In genomic region chr18:10015288-10015701, GRCh38 we compare ENCODE assay signal across 13 cellular contexts.
DNase-seq lines count a peak whose midpoint lies in the region; ATAC-seq, FAIRE-seq and TF ChIP-seq lines count a peak whose summit lies in the region.
"Had no signal": no experiment of that assay in that cellular context is flagged by ENCODE, and none has a peak within 500 bp of the region (broad histone marks: within the 10 kb centered on the region; RNA-seq: fewer than 3 reads in every experiment).

No MANE protein-coding gene starts in this region.

- H3K9me3 ChIP-seq in mammary epithelial cell (replicated peaks; ENCODE audit: insufficient read depth, low read length) (no peaks in the 10 kb centered on the region), endothelial cell of umbilical vein (replicated peaks; ENCODE audit: control insufficient read depth, insufficient read depth, low read length) (no peaks in the 10 kb centered on the region), mesenchymal stem cell (ENCODE audit: control insufficient read depth, low read length) (no peaks in the 10 kb centered on the region), vagina (no peaks in the 10 kb centered on the region), adrenal gland (replicated peaks in 1 of 3) (no peaks in the 10 kb centered on the region)

- DNase-seq in mammary epithelial cell (peak; percentile 21), MCF 10A (ENCODE audit: unreplicated experiment) (no peak), endothelial cell of umbilical vein (ENCODE audit: low read depth, low spot score) (no peak), mesenchymal stem cell (peak; percentile 77), vagina (ENCODE audit: extremely low spot score in 2 of 2) (no peak), adrenal gland (no peak), GF-D8 (lab: John Stamatoyannopoulos, UW) (no peak)
- DNase-seq: central memory CD4-positive, alpha-beta T cell; NCI-H1694 had no signal

- H3K79me1 ChIP-seq in mesenchymal stem cell (replicated peaks; ENCODE audit: low read length, poor library complexity, severe bottlenecking) = no peaks in the 10 kb centered on the region

- no peak overlapping the region for H3K27ac ChIP-seq in mammary epithelial cell (ENCODE audit: insufficient read depth, low read depth, low read length)
- no peak overlapping the region for H3K27ac ChIP-seq in endothelial cell of umbilical vein (ENCODE audit: insufficient read depth, low read depth, low read length)
- peak overlapping the region; percentile 98 for H3K27ac ChIP-seq in mesenchymal stem cell (ENCODE audit: low read length, poor library complexity, severe bottlenecking)
- H3K27ac ChIP-seq in vagina = peak overlapping the region; percentile 74
- H3K27ac ChIP-seq in adrenal gland = peak overlapping the region in 2 of 5 donors; percentile 7 to 18
- H3K27ac ChIP-seq: 22Rv1, VCaP had no signal

- dilution Hi-C loops in mammary epithelial cell (cut with HindIII; ENCODE audit: low sequenced_read_pairs) = no loop called here
- dilution Hi-C loops in endothelial cell of umbilical vein (cut with MboI; ENCODE audit: extremely low pct_ligation_motif_present, low sequenced_read_pairs) = no loop called here

- H2AFZ ChIP-seq in mammary epithelial cell (ENCODE audit: low read depth, low read length) (no peak overlapping the region), endothelial cell of umbilical vein (ENCODE audit: low read depth, low read length) (peak overlapping the region; percentile 38), mesenchymal stem cell (ENCODE audit: low read depth, low read length) (no peak overlapping the region)

- H3K4me3 Mint-ChIP-seq in MCF 10A (ENCODE audit: unreplicated experiment) = no peak overlapping the region
- H3K4me3 Mint-ChIP-seq: stimulated activated effector memory CD8-positive, alpha-beta T cell treated with anti-CD3 and anti-CD28 coated beads, Interleukin-12 subunit alpha, Interleukin-12 subunit beta, amount 100 ng/mL, for 72 hours had no signal

- TF ChIP-seq CTCF in mammary epithelial cell (conservative IDR thresholded peaks at IDR 0.05 in 1 of 2, IDR thresholded peaks at IDR 0.05 in 1 of 2; ENCODE audit: extremely low read depth in 1 of 2, insufficient read depth in 1 of 2, low read depth in 1 of 2, low read length in 2 of 2) (no peak), MCF 10A (IDR thresholded peaks at IDR 0.05; ENCODE audit: unreplicated experiment) (no peak), endothelial cell of umbilical vein (IDR thresholded peaks at IDR 0.05; ENCODE audit: extremely low read depth in 1 of 2, insufficient read depth in 1 of 2, low read depth in 1 of 2, low read length in 2 of 2) (no peak), vagina (IDR thresholded peaks at IDR 0.05) (no peak), adrenal gland (IDR thresholded peaks at IDR 0.05) (no peak)

- no peak for ATAC-seq in HG02623 (IDR thresholded peaks at IDR 0.05; ENCODE audit: unreplicated experiment)
- ATAC-seq: stimulated activated effector memory CD8-positive, alpha-beta T cell treated with anti-CD3 and anti-CD28 coated beads, Interleukin-12 subunit alpha, Interleukin-12 subunit beta, amount 100 ng/mL, for 72 hours had no signal

- H2BK15ac ChIP-seq in mesenchymal stem cell (ENCODE audit: low read depth, poor library complexity, severe bottlenecking) = no peak overlapping the region

- H3K9ac ChIP-seq in mammary epithelial cell (ENCODE audit: insufficient read depth, low read length) = no peak overlapping the region
- H3K9ac ChIP-seq in endothelial cell of umbilical vein (replicated peaks; ENCODE audit: extremely low read depth, insufficient read depth, low read length) = no peak overlapping the region
- no peak overlapping the region for H3K9ac ChIP-seq in mesenchymal stem cell (ENCODE audit: low read length)

- peak overlapping the region; percentile 87 for H4K91ac ChIP-seq in mesenchymal stem cell (ENCODE audit: low read length)

- FAIRE-seq in endothelial cell of umbilical vein (lab: Jason Lieb, UNC) = peak; percentile 18

- H3K9me3 Mint-ChIP-seq in MCF 10A (ENCODE audit: unreplicated experiment) = no peaks in the 10 kb centered on the region
- H3K9me3 Mint-ChIP-seq: stimulated activated effector memory CD8-positive, alpha-beta T cell treated with anti-CD3 and anti-CD28 coated beads, Interleukin-12 subunit alpha, Interleukin-12 subunit beta, amount 100 ng/mL, for 72 hours had no signal

- POLR2A ChIA-PET in MCF 10A (lab: Yijun Ruan, JAX) = interaction anchor here (1.1 to 2.6 kb wide), 2 partner anchors 21 to 504 kb away, joined by 3 to 10 read pairs; no protein-coding TSS in a partner anchor
- POLR2A ChIA-PET in endothelial cell of umbilical vein (lab: Charles Lee) = no interaction called here

- TF ChIP-seq POLR2A in endothelial cell of umbilical vein (IDR thresholded peaks at IDR 0.05; ENCODE audit: low read depth, low read length) (no peak), vagina (IDR thresholded peaks at IDR 0.05) (no peak), adrenal gland (IDR thresholded peaks at IDR 0.05) (no peak)

- H2BK12ac ChIP-seq in mesenchymal stem cell (ENCODE audit: low read length in 2 of 2) = peak overlapping the region; percentile 79 to 99

- in situ Hi-C loops in mammary epithelial cell (cut with MboI; ENCODE audit: low sequenced_read_pairs in 2 of 2) = no loop called here

- peak overlapping the region; percentile 52 to 93 for H3K4ac ChIP-seq in mesenchymal stem cell (ENCODE audit: low read depth in 1 of 2, low read length in 2 of 2)

- no peaks in the 10 kb centered on the region for H3K27me3 Mint-ChIP-seq in MCF 10A (ENCODE audit: insufficient read depth, unreplicated experiment)

- peak overlapping the region; percentile 81 for H2AK5ac ChIP-seq in mesenchymal stem cell (ENCODE audit: low read length, severe bottlenecking)

- no peak overlapping the region for H3K23ac ChIP-seq in mesenchymal stem cell (ENCODE audit: low read length in 2 of 2)

- WGBS in mammary epithelial cell (ENCODE audit: low coverage, missing lambda C conversion rate) = 78% methylated on average over 7 of the region's 9 CpGs
- WGBS in mesenchymal stem cell = 18% methylated on average over 8 of the region's 9 CpGs
- 34 to 45% (median 38%) methylated on average over 9 of the region's 9 CpGs for WGBS in adrenal gland, 4 donors

- H3K36me3 ChIP-seq in mammary epithelial cell (ENCODE audit: insufficient read depth, low read length) (no peaks in the 10 kb centered on the region), endothelial cell of umbilical vein (ENCODE audit: control insufficient read depth in 2 of 2, extremely low read depth in 1 of 2, insufficient read depth in 2 of 2, low read length in 2 of 2) (no peaks in the 10 kb centered on the region), mesenchymal stem cell (ENCODE audit: control insufficient read depth in 1 of 2, insufficient read depth in 2 of 2, low read depth in 1 of 2, low read length in 2 of 2) (peaks cover 0 to 2% of the 10 kb centered on the region in 2 experiments), vagina (no peaks in the 10 kb centered on the region), adrenal gland (replicated peaks in 1 of 2) (no peaks in the 10 kb centered on the region)

- H2BK120ac ChIP-seq in mesenchymal stem cell (ENCODE audit: low read depth, low read length) = peak overlapping the region; percentile 15

- no peak overlapping the region for H3K4me2 ChIP-seq in mammary epithelial cell (ENCODE audit: insufficient read depth, low read depth, low read length)
- no peak overlapping the region for H3K4me2 ChIP-seq in endothelial cell of umbilical vein (ENCODE audit: insufficient read depth, low read length)
- no peak overlapping the region for H3K4me2 ChIP-seq in mesenchymal stem cell (ENCODE audit: low read length, poor library complexity, severe bottlenecking)

- peaks cover 27% of the 10 kb centered on the region for H3K4me1 Mint-ChIP-seq in MCF 10A (ENCODE audit: insufficient read depth, unreplicated experiment)
- H3K4me1 Mint-ChIP-seq: stimulated activated effector memory CD8-positive, alpha-beta T cell treated with anti-CD3 and anti-CD28 coated beads, Interleukin-12 subunit alpha, Interleukin-12 subunit beta, amount 100 ng/mL, for 72 hours had no signal

- no TSS peak for BruUV-seq in mammary epithelial cell (replicated peaks; lab: Mats Ljungman, UMichigan)
- no TSS peak for BruUV-seq in MCF 10A (replicated peaks; lab: Mats Ljungman, UMichigan)
- no TSS peak for BruUV-seq in endothelial cell of umbilical vein (replicated peaks; lab: Mats Ljungman, UMichigan)

- H3K14ac ChIP-seq in mesenchymal stem cell (ENCODE audit: low read length in 2 of 2) = no peak overlapping the region

- H4K20me1 ChIP-seq in mammary epithelial cell (ENCODE audit: insufficient read depth, low read length) = no peaks in the 10 kb centered on the region
- no peaks in the 10 kb centered on the region for H4K20me1 ChIP-seq in endothelial cell of umbilical vein (replicated peaks; ENCODE audit: control insufficient read depth, extremely low read depth, insufficient read depth, low read length)

- CTCF ChIA-PET in mammary epithelial cell (lab: Charles Lee; ENCODE audit: low non-redundant PET) = no interaction called here
- CTCF ChIA-PET in MCF 10A (lab: Yijun Ruan, JAX) = interaction anchor here (0.5 to 3.4 kb wide), 6 partner anchors 8 to 505 kb away, joined by 3 to 17 read pairs (median 4); no protein-coding TSS in a partner anchor
- CTCF ChIA-PET in endothelial cell of umbilical vein (lab: Charles Lee) = interaction anchor here (1.1 to 2.7 kb wide), 4 partner anchors 16 to 503 kb away, joined by 3 to 12 read pairs (median 8); no protein-coding TSS in a partner anchor

- no peaks in the 10 kb centered on the region for H3K36me3 Mint-ChIP-seq in MCF 10A (ENCODE audit: insufficient read depth, unreplicated experiment)
- H3K36me3 Mint-ChIP-seq: stimulated activated effector memory CD8-positive, alpha-beta T cell treated with anti-CD3 and anti-CD28 coated beads, Interleukin-12 subunit alpha, Interleukin-12 subunit beta, amount 100 ng/mL, for 72 hours had no signal

- H3K4me3 ChIP-seq in mammary epithelial cell (replicated peaks in 1 of 3; ENCODE audit: insufficient read depth in 1 of 3, low read depth in 2 of 3, low read length in 3 of 3) (no peak overlapping the region), endothelial cell of umbilical vein (replicated peaks in 1 of 3; ENCODE audit: insufficient read depth in 1 of 3, low read depth in 1 of 3, low read length in 3 of 3) (no peak overlapping the region), mesenchymal stem cell (ENCODE audit: insufficient read depth in 1 of 2, low read depth in 1 of 2, low read length in 2 of 2) (no peak overlapping the region), vagina (no peak overlapping the region), adrenal gland (no peak overlapping the region)

- no peaks in the 10 kb centered on the region for H3K27me3 ChIP-seq in mammary epithelial cell (ENCODE audit: insufficient read depth, low read length)
- H3K27me3 ChIP-seq in endothelial cell of umbilical vein (ENCODE audit: control insufficient read depth in 2 of 2, insufficient read depth in 2 of 2, low read length in 2 of 2) = peaks cover 0 to 2% of the 10 kb centered on the region in 2 experiments
- no peaks in the 10 kb centered on the region for H3K27me3 ChIP-seq in mesenchymal stem cell (ENCODE audit: control insufficient read depth in 1 of 2, insufficient read depth in 1 of 2, low read length in 2 of 2)
- H3K27me3 ChIP-seq in vagina = no peaks in the 10 kb centered on the region
- no peaks in the 10 kb centered on the region for H3K27me3 ChIP-seq in adrenal gland

- intact Hi-C loops in mammary epithelial cell (cut with micrococcal nuclease) (no loop called here), MCF 10A (cut with micrococcal nuclease) (no loop called here), endothelial cell of umbilical vein (cut with micrococcal nuclease) (no loop called here), vagina (cut with DNase I) (no loop called here), adrenal gland (cut with DNase I) (no loop called here)

- H3K18ac ChIP-seq in mesenchymal stem cell (ENCODE audit: low read depth in 1 of 2, low read length in 2 of 2) = peak overlapping the region; percentile 76 to 90

- no peak overlapping the region for H3K27ac Mint-ChIP-seq in MCF 10A (ENCODE audit: low read depth, unreplicated experiment)
- H3K27ac Mint-ChIP-seq: stimulated activated effector memory CD8-positive, alpha-beta T cell treated with anti-CD3 and anti-CD28 coated beads, Interleukin-12 subunit alpha, Interleukin-12 subunit beta, amount 100 ng/mL, for 72 hours had no signal

- H3K79me2 ChIP-seq in mammary epithelial cell (ENCODE audit: insufficient read depth, low read length) = no peaks in the 10 kb centered on the region
- H3K79me2 ChIP-seq in endothelial cell of umbilical vein (ENCODE audit: control insufficient read depth, insufficient read depth, low read length) = no peaks in the 10 kb centered on the region

- H3K9me1 ChIP-seq in endothelial cell of umbilical vein (replicated peaks; ENCODE audit: control insufficient read depth, extremely low read depth, insufficient read depth, low read length) = no peaks in the 10 kb centered on the region

- H3K4me1 ChIP-seq in mammary epithelial cell (ENCODE audit: insufficient read depth, low read length) (peaks cover 19% of the 10 kb centered on the region), endothelial cell of umbilical vein (ENCODE audit: control insufficient read depth, extremely low read depth, insufficient read depth, low read length) (peaks cover 17% of the 10 kb centered on the region), mesenchymal stem cell (ENCODE audit: control insufficient read depth, insufficient read depth, low read depth, low read length) (peaks cover 19% of the 10 kb centered on the region), vagina (peaks cover 40% of the 10 kb centered on the region), adrenal gland (replicated peaks in 1 of 2) (peaks cover 0 to 17% of the 10 kb centered on the region in 2 donors)

- peak overlapping the region; percentile 75 for H2BK5ac ChIP-seq in mesenchymal stem cell (ENCODE audit: low read depth, low read length, poor library complexity, severe bottlenecking)

- peak overlapping the region; percentile 79 for H4K8ac ChIP-seq in mesenchymal stem cell (ENCODE audit: low read length)

Comparison
In these comparisons a context has a peak if more than half of its experiments do, and no peak if none do; other contexts are left out.
1. DNase-seq: peak in mammary epithelial cell (single experiment) and mesenchymal stem cell (single experiment); none in MCF 10A (single experiment), endothelial cell of umbilical vein (single experiment), vagina (0 of 2), adrenal gland (0 of 7) and GF-D8 (single experiment).
2. H3K27ac ChIP-seq: peak in mesenchymal stem cell (single experiment) and vagina (single experiment); none in mammary epithelial cell (single experiment) and endothelial cell of umbilical vein (single experiment).